11 cellular contexts compared by ENCODE assay signal in genomic region chr5:123157797-123158528, GRCh38.
DNase-seq lines count a peak whose midpoint lies in the region; ATAC-seq and TF ChIP-seq lines count a peak whose summit lies in the region.
"Had no signal": no experiment of that assay in that cellular context is flagged by ENCODE, and none has a peak within 500 bp of the region (broad histone marks: within the 10 kb centered on the region; RNA-seq: fewer than 3 reads in every experiment).

No MANE protein-coding gene starts in this region.

- peak; percentile 15 for DNase-seq in NCI-H1694 treated with DMSO at 0.1 percent for 48 hours (lab: John Stamatoyannopoulos, UW)
- no peak for DNase-seq in NCI-H1694 (lab: John Stamatoyannopoulos, UW)
- DNase-seq in RWPE1 (ENCODE audit: low spot score): peak; percentile 63
- DNase-seq in fibroblast of villous mesenchyme (ENCODE audit: low read depth): peak; percentile 84
- DNase-seq in upper lobe of right lung: no peak
- DNase-seq in activated gamma-delta T cell treated with Interleukin-2 at 50 U/mL for 16 hours: no peak
- DNase-seq: 8988T; activated CD8-positive, alpha-beta memory T cell treated with anti-CD3 and anti-CD28 coated beads, Interleukin-2, amount 10 ng/mL, durations not matched to agents 7 days and 5 days had no signal

- TF ChIP-seq CTCF in RWPE1 (conservative IDR thresholded peaks at IDR 0.05; ENCODE audit: low read depth): no peak; the same call in 1 of the 2 replicates
- peak; percentile 34 for TF ChIP-seq CTCF in fibroblast of villous mesenchyme (IDR thresholded peaks at IDR 0.05; ENCODE audit: insufficient read depth, low read depth, low read length)
- no peak for TF ChIP-seq CTCF in upper lobe of right lung (IDR thresholded peaks at IDR 0.05)

- no peak overlapping the region for H3K27ac ChIP-seq in RWPE1
- no peak overlapping the region for H3K27ac ChIP-seq in upper lobe of right lung
- H3K27ac ChIP-seq: HL-60 had no signal

- CTCF ChIA-PET in RWPE1 (lab: Yijun Ruan, JAX): interaction anchor here (0.6 to 1.0 kb wide), 4 partner anchors 47 to 1198 kb away, joined by 3 to 4 read pairs (median 3); no protein-coding TSS in a partner anchor

- H3K27me3 ChIP-seq in upper lobe of right lung: no peaks in the 10 kb centered on the region

- intact Hi-C loops in upper lobe of right lung (cut with DNase I): no loop called here

- H3K9me3 ChIP-seq in upper lobe of right lung: no peaks in the 10 kb centered on the region

- peak; percentile 12 for ATAC-seq in upper lobe of right lung
- no peak for ATAC-seq in HG02970 (IDR thresholded peaks at IDR 0.05; ENCODE audit: low FRiP score, unreplicated experiment)
- ATAC-seq in GM21526 (IDR thresholded peaks at IDR 0.05; ENCODE audit: low FRiP score, unreplicated experiment): no peak
- ATAC-seq: activated CD8-positive, alpha-beta memory T cell treated with anti-CD3 and anti-CD28 coated beads, Interleukin-2, amount 10 ng/mL, durations not matched to agents 7 days and 5 days had no signal

- H3K36me3 ChIP-seq in upper lobe of right lung: no peaks in the 10 kb centered on the region

- POLR2A ChIA-PET in RWPE1 (lab: Yijun Ruan, JAX; ENCODE audit: low non-redundant PET): no interaction called here

- H3K4me3 ChIP-seq in fibroblast of villous mesenchyme (ENCODE audit: low read depth, low read length) (peak overlapping the region; percentile 23), upper lobe of right lung (no peak overlapping the region)

- H3K4me1 ChIP-seq in upper lobe of right lung: peaks cover 12% of the 10 kb centered on the region

Comparison
In these comparisons a context has a peak if more than half of its experiments do, and no peak if none do; other contexts are left out.
1. DNase-seq: peak in NCI-H1694 treated with DMSO at 0.1 percent for 48 hours (single experiment), RWPE1 (single experiment) and fibroblast of villous mesenchyme (single experiment); none in NCI-H1694 (single experiment), upper lobe of right lung (single experiment) and activated gamma-delta T cell treated with Interleukin-2 at 50 U/mL for 16 hours (single experiment).